Comparison of ENCODE assay signal across 9 cellular contexts in genomic region chr1:228456252-228457016, GRCh38. TPM values are rescaled to one million over a fixed set of nuclear protein-coding genes. Genes with fewer than 3 reads are reported as not detected.
DNase-seq lines count a peak whose midpoint lies in the region; ATAC-seq, FAIRE-seq and TF ChIP-seq lines count a peak whose summit lies in the region.
"Had no signal": no experiment of that assay in that cellular context is flagged by ENCODE, and none has a peak within 500 bp of the region (broad histone marks: within the 10 kb centered on the region; RNA-seq: fewer than 3 reads in every experiment).

No MANE protein-coding gene starts in this region.

- peaks cover 0 to 2% of the 10 kb centered on the region in 2 experiments for H3K36me3 ChIP-seq in mesenchymal stem cell (ENCODE audit: control insufficient read depth in 1 of 2, insufficient read depth in 2 of 2, low read depth in 1 of 2, low read length in 2 of 2)

- H3K4me3 Mint-ChIP-seq in HFFc6: peak overlapping the region; percentile 94

- 34% methylated on average over 6 of the region's 6 CpGs for WGBS in A549 (ENCODE audit: missing lambda C conversion rate)
- 25% methylated on average over 6 of the region's 6 CpGs for WGBS in mesenchymal stem cell

- H3K4me1 Mint-ChIP-seq in HFFc6 (ENCODE audit: low read depth): peaks cover 41% of the 10 kb centered on the region

- H4K91ac ChIP-seq in mesenchymal stem cell (ENCODE audit: low read length): no peak overlapping the region

- H3K4me3 ChIP-seq in A549: peak overlapping the region; percentile 54
- peak overlapping the region; percentile 75 for H3K4me3 ChIP-seq in astrocyte of the spinal cord (ENCODE audit: low read depth, low read length)
- peak overlapping the region in 1 of 2 experiments; percentile 82 for H3K4me3 ChIP-seq in mesenchymal stem cell (ENCODE audit: insufficient read depth in 1 of 2, low read depth in 1 of 2, low read length in 2 of 2)

- CTCF ChIA-PET in A549 (lab: Yijun Ruan, JAX): interaction anchor here (1.5 to 4.6 kb wide), 2 partner anchors 16 to 59 kb away, joined by 3 to 16 read pairs; no protein-coding TSS in a partner anchor

- no peak overlapping the region for H3K4ac ChIP-seq in mesenchymal stem cell (ENCODE audit: low read depth in 1 of 2, low read length in 2 of 2)

- no peak for FAIRE-seq in A549 (lab: Jason Lieb, UNC)

- peak overlapping the region; percentile 94 for H3K27ac Mint-ChIP-seq in HFFc6

- H3K9ac ChIP-seq in mesenchymal stem cell (ENCODE audit: low read length): peak overlapping the region; percentile 88

- H3K27ac ChIP-seq in A549 (peak overlapping the region; percentile 67 to 86; a peak in 5 of 6 replicates), mesenchymal stem cell (ENCODE audit: low read length, poor library complexity, severe bottlenecking) (no peak overlapping the region)

- H3K27me3 ChIP-seq in mesenchymal stem cell (ENCODE audit: control insufficient read depth in 1 of 2, insufficient read depth in 1 of 2, low read length in 2 of 2): peaks cover 4 to 7% of the 10 kb centered on the region in 2 experiments

- POLR2A ChIA-PET in A549 (lab: Yijun Ruan, JAX): no interaction called here

- no peaks in the 10 kb centered on the region; the same call in 1 of the 2 replicates for H3K36me3 Mint-ChIP-seq in HFFc6 (ENCODE audit: low read depth)

- H2BK120ac ChIP-seq in mesenchymal stem cell (ENCODE audit: low read depth, low read length): no peak overlapping the region

- H3K9me3 ChIP-seq in A549 (no peaks in the 10 kb centered on the region), mesenchymal stem cell (ENCODE audit: control insufficient read depth, low read length) (no peaks in the 10 kb centered on the region)

- ATAC-seq in A549 (no peak), GM21723 (IDR thresholded peaks at IDR 0.05; ENCODE audit: unreplicated experiment) (no peak)

- H3K14ac ChIP-seq in mesenchymal stem cell (ENCODE audit: low read length in 2 of 2): no peak overlapping the region

- no peak overlapping the region for H4K8ac ChIP-seq in mesenchymal stem cell (ENCODE audit: low read length)

- TF ChIP-seq RAD21 in A549 (conservative IDR thresholded peaks at IDR 0.05 in 1 of 2, IDR thresholded peaks at IDR 0.05 in 1 of 2): no peak

- DNase-seq in A549 (ENCODE audit: low read depth in 1 of 2, low spot score in 1 of 2) (no peak), HFFc6 (no peak), astrocyte of the spinal cord (ENCODE audit: low read depth, low spot score) (no peak), mesenchymal stem cell (no peak), NCI-H774 (lab: John Stamatoyannopoulos, UW) (no peak), T1000 (lab: John Stamatoyannopoulos, UW) (no peak)
- DNase-seq in stimulated activated naive CD4-positive, alpha-beta T cell (lab: John Stamatoyannopoulos, UW): no peak

- no peak overlapping the region for H2AFZ ChIP-seq in mesenchymal stem cell (ENCODE audit: low read depth, low read length)

- H3K27me3 Mint-ChIP-seq in HFFc6 (ENCODE audit: insufficient read depth): peaks cover 18% of the 10 kb centered on the region

- no peak overlapping the region for H3K18ac ChIP-seq in mesenchymal stem cell (ENCODE audit: low read depth in 1 of 2, low read length in 2 of 2)

- no peaks in the 10 kb centered on the region for H3K9me3 Mint-ChIP-seq in HFFc6

- H3K4me2 ChIP-seq in A549 (peak overlapping the region; percentile 66), mesenchymal stem cell (ENCODE audit: low read length, poor library complexity, severe bottlenecking) (no peak overlapping the region)

- no peak overlapping the region for H3K23ac ChIP-seq in mesenchymal stem cell (ENCODE audit: low read length in 2 of 2)

- H2BK15ac ChIP-seq in mesenchymal stem cell (ENCODE audit: low read depth, poor library complexity, severe bottlenecking): no peak overlapping the region

- in situ Hi-C loops in astrocyte of the spinal cord (cut with HindIII; ENCODE audit: low sequenced_read_pairs): no loop called here

- TF ChIP-seq CTCF in A549 (IDR thresholded peaks at IDR 0.05): no peak
- no peak for TF ChIP-seq CTCF in HFFc6 (IDR thresholded peaks at IDR 0.05)
- no peak for TF ChIP-seq CTCF in astrocyte of the spinal cord (IDR thresholded peaks at IDR 0.05; ENCODE audit: low read depth, low read length)

- no peak overlapping the region for H2BK12ac ChIP-seq in mesenchymal stem cell (ENCODE audit: low read length in 2 of 2)

- H2BK5ac ChIP-seq in mesenchymal stem cell (ENCODE audit: low read depth, low read length, poor library complexity, severe bottlenecking): no peak overlapping the region

- no peaks in the 10 kb centered on the region for H3K79me1 ChIP-seq in mesenchymal stem cell (replicated peaks; ENCODE audit: low read length, poor library complexity, severe bottlenecking)

- TF ChIP-seq POLR2A in A549 (IDR thresholded peaks at IDR 0.05; ENCODE audit: low read length): no peak

- H3K4me1 ChIP-seq in A549: peaks cover 29% of the 10 kb centered on the region
- peaks cover 15% of the 10 kb centered on the region for H3K4me1 ChIP-seq in mesenchymal stem cell (ENCODE audit: control insufficient read depth, insufficient read depth, low read depth, low read length)

- no peak for TF ChIP-seq EP300 in A549 (IDR thresholded peaks at IDR 0.05)

- H2AK5ac ChIP-seq in mesenchymal stem cell (ENCODE audit: low read length, severe bottlenecking): no peak overlapping the region

TF ChIP-seq in A549, 52 proteins besides CTCF, POLR2A, EP300 and RAD21:
- TF ChIP-seq MAFK (IDR thresholded peaks at IDR 0.05; ENCODE audit: partially characterized antibody) (peak; percentile 38), ZNF302 (CRISPR knock-in tag; IDR thresholded peaks at IDR 0.05) (no peak)

RNA-seq across cellular contexts. Expression of gene RNF187, which starts 30.7 kb away (rescaled TPM):
- polyA plus RNA-seq in A549 (2011; rRNA removed): 63.9 and 82.8 TPM in 2 replicates
- 54.8 and 62.8 TPM in 2 replicates for polyA plus RNA-seq in A549 (2012; cell fraction: cytosol; rRNA removed)
- 45.0 and 45.5 TPM in 2 replicates for polyA plus RNA-seq in A549 (2012; cell fraction: nucleus; rRNA removed)
- 52.7 to 67.5 TPM (median 64.5 TPM) in 3 replicates for polyA plus RNA-seq in A549 (2017; fragmentation: RNase III; extraction: RNeasy Plus Mini Kit Qiagen cat#74134 plus additional on column Dnase treatment)
- polyA minus RNA-seq in A549 (2011; rRNA and poly(A)+ RNA removed): 60.3 and 74.0 TPM in 2 replicates
- total RNA-seq in HFFc6 (2021; fragmentation: NEBNext Ultra II Directional; extraction: Animal tissue kit (Norgen Biotek cat#: 25700)): 100 to 1,000 TPM; 110 to 143 (median 130) TPM
- 68.0 TPM for polyA plus RNA-seq in mesenchymal stem cell (2013, experiment 1 of 2)
- polyA plus RNA-seq in mesenchymal stem cell (2013, experiment 2 of 2): 67.0 TPM

RNA-seq across cellular contexts. Expression of gene TRIM17, which starts 39.8 kb away (rescaled TPM):
- not detected in 2 replicates for polyA plus RNA-seq in A549 (2011; rRNA removed)
- not detected in 2 replicates for polyA plus RNA-seq in A549 (2012; cell fraction: cytosol; rRNA removed)
- 0.04 TPM in 1 of 2 replicates, not detected in the other for polyA plus RNA-seq in A549 (2012; cell fraction: nucleus; rRNA removed)
- polyA plus RNA-seq in A549 (2017; fragmentation: RNase III; extraction: RNeasy Plus Mini Kit Qiagen cat#74134 plus additional on column Dnase treatment): not detected in 3 replicates
- not detected in 2 replicates for polyA minus RNA-seq in A549 (2011; rRNA and poly(A)+ RNA removed)
- total RNA-seq in HFFc6 (2021; fragmentation: NEBNext Ultra II Directional; extraction: Animal tissue kit (Norgen Biotek cat#: 25700)): under 1 TPM in 3 of 6 experiments, not detected in 3; 0.23 to 0.36 (median 0.30) TPM
- 1.9 TPM for polyA plus RNA-seq in mesenchymal stem cell (2013, experiment 1 of 2)
- polyA plus RNA-seq in mesenchymal stem cell (2013, experiment 2 of 2): 1.7 TPM
- total RNA-seq: G401 had no signal

RNA-seq across cellular contexts. Expression of gene TRIM11, which starts 49.8 kb away (rescaled TPM):
- polyA plus RNA-seq in A549 (2011; rRNA removed) (9.3 and 9.9 TPM in 2 replicates), A549 (2017; fragmentation: RNase III; extraction: RNeasy Plus Mini Kit Qiagen cat#74134 plus additional on column Dnase treatment) (18.8 to 20.1 TPM (median 20.1 TPM) in 3 replicates)
- 12.2 and 16.1 TPM in 2 replicates for polyA plus RNA-seq in A549 (2012; cell fraction: cytosol; rRNA removed)
- polyA plus RNA-seq in A549 (2012; cell fraction: nucleus; rRNA removed): 41.5 and 54.1 TPM in 2 replicates
- polyA minus RNA-seq in A549 (2011; rRNA and poly(A)+ RNA removed): 15.7 and 16.0 TPM in 2 replicates
- 10 to 100 TPM; 19.0 to 26.0 (median 21.8) TPM for total RNA-seq in HFFc6 (2021; fragmentation: NEBNext Ultra II Directional; extraction: Animal tissue kit (Norgen Biotek cat#: 25700))
- 16.3 TPM for polyA plus RNA-seq in mesenchymal stem cell (2013, experiment 1 of 2)
- 15.1 TPM for polyA plus RNA-seq in mesenchymal stem cell (2013, experiment 2 of 2)
